Comparison of ENCODE assay signal across 2 cellular contexts in genomic region chr4:113747949-113748348, GRCh38.
TF ChIP-seq lines count a peak whose summit lies in the region.

No MANE protein-coding gene starts in this region.

TF ChIP-seq in HepG2, 621 proteins besides CTCF, POLR2A, EP300 and RAD21 (continued from another document and continues in another):
- TF ChIP-seq JUNB (CRISPR knock-in tag; IDR thresholded peaks at IDR 0.05; ENCODE audit: borderline replicate concordance) (no peak), ZNF180 (CRISPR knock-in tag; IDR thresholded peaks at IDR 0.05; ENCODE audit: borderline replicate concordance, low read depth) (no peak), BCL6 (CRISPR knock-in tag; IDR thresholded peaks at IDR 0.05) (0 out of 2 replicates have a peak, but pooled peaks have one; percentile 24), CREM (IDR thresholded peaks at IDR 0.05) (peak; percentile 18; the same call in 1 of the 2 replicates), CREM (CRISPR knock-in tag; IDR thresholded peaks at IDR 0.05) (no peak), FOXJ3 (CRISPR knock-in tag; IDR thresholded peaks at IDR 0.05; ENCODE audit: borderline replicate concordance) (peak; percentile 35; the same call in 1 of the 2 replicates), ARNT (IDR thresholded peaks at IDR 0.05) (no peak), THRA (CRISPR knock-in tag; IDR thresholded peaks at IDR 0.05; ENCODE audit: borderline replicate concordance) (peak; percentile 58; the same call in 1 of the 2 replicates), ZNF768 (CRISPR knock-in tag; IDR thresholded peaks at IDR 0.05) (no peak), ZKSCAN8 (CRISPR knock-in tag; IDR thresholded peaks at IDR 0.05; ENCODE audit: borderline replicate concordance) (no peak), TSC22D2 (CRISPR knock-in tag; IDR thresholded peaks at IDR 0.05; ENCODE audit: borderline replicate concordance) (no peak), HNF4A (CRISPR knock-in tag; IDR thresholded peaks at IDR 0.05) (peak; percentile 64), ZNF350 (CRISPR knock-in tag; IDR thresholded peaks at IDR 0.05; ENCODE audit: borderline replicate concordance, low read depth) (no peak), ZNF724P (CRISPR knock-in tag; IDR thresholded peaks at IDR 0.05; ENCODE audit: borderline replicate concordance) (no peak)
- TF ChIP-seq, protein P1, sequence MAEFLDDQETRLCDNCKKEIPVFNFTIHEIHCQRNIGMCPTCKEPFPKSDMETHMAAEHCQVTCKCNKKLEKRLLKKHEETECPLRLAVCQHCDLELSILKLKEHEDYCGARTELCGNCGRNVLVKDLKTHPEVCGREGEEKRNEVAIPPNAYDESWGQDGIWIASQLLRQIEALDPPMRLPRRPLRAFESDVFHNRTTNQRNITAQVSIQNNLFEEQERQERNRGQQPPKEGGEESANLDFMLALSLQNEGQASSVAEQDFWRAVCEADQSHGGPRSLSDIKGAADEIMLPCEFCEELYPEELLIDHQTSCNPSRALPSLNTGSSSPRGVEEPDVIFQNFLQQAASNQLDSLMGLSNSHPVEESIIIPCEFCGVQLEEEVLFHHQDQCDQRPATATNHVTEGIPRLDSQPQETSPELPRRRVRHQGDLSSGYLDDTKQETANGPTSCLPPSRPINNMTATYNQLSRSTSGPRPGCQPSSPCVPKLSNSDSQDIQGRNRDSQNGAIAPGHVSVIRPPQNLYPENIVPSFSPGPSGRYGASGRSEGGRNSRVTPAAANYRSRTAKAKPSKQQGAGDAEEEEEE (CRISPR knock-in tag; IDR thresholded peaks at IDR 0.05; ENCODE audit: borderline replicate concordance), result no peak
- TF ChIP-seq, protein P2, sequence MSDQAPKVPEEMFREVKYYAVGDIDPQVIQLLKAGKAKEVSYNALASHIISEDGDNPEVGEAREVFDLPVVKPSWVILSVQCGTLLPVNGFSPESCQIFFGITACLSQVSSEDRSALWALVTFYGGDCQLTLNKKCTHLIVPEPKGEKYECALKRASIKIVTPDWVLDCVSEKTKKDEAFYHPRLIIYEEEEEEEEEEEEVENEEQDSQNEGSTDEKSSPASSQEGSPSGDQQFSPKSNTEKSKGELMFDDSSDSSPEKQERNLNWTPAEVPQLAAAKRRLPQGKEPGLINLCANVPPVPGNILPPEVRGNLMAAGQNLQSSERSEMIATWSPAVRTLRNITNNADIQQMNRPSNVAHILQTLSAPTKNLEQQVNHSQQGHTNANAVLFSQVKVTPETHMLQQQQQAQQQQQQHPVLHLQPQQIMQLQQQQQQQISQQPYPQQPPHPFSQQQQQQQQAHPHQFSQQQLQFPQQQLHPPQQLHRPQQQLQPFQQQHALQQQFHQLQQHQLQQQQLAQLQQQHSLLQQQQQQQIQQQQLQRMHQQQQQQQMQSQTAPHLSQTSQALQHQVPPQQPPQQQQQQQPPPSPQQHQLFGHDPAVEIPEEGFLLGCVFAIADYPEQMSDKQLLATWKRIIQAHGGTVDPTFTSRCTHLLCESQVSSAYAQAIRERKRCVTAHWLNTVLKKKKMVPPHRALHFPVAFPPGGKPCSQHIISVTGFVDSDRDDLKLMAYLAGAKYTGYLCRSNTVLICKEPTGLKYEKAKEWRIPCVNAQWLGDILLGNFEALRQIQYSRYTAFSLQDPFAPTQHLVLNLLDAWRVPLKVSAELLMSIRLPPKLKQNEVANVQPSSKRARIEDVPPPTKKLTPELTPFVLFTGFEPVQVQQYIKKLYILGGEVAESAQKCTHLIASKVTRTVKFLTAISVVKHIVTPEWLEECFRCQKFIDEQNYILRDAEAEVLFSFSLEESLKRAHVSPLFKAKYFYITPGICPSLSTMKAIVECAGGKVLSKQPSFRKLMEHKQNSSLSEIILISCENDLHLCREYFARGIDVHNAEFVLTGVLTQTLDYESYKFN (CRISPR knock-in tag; conservative IDR thresholded peaks at IDR 0.05), result no peak
- TF ChIP-seq, protein P3, sequence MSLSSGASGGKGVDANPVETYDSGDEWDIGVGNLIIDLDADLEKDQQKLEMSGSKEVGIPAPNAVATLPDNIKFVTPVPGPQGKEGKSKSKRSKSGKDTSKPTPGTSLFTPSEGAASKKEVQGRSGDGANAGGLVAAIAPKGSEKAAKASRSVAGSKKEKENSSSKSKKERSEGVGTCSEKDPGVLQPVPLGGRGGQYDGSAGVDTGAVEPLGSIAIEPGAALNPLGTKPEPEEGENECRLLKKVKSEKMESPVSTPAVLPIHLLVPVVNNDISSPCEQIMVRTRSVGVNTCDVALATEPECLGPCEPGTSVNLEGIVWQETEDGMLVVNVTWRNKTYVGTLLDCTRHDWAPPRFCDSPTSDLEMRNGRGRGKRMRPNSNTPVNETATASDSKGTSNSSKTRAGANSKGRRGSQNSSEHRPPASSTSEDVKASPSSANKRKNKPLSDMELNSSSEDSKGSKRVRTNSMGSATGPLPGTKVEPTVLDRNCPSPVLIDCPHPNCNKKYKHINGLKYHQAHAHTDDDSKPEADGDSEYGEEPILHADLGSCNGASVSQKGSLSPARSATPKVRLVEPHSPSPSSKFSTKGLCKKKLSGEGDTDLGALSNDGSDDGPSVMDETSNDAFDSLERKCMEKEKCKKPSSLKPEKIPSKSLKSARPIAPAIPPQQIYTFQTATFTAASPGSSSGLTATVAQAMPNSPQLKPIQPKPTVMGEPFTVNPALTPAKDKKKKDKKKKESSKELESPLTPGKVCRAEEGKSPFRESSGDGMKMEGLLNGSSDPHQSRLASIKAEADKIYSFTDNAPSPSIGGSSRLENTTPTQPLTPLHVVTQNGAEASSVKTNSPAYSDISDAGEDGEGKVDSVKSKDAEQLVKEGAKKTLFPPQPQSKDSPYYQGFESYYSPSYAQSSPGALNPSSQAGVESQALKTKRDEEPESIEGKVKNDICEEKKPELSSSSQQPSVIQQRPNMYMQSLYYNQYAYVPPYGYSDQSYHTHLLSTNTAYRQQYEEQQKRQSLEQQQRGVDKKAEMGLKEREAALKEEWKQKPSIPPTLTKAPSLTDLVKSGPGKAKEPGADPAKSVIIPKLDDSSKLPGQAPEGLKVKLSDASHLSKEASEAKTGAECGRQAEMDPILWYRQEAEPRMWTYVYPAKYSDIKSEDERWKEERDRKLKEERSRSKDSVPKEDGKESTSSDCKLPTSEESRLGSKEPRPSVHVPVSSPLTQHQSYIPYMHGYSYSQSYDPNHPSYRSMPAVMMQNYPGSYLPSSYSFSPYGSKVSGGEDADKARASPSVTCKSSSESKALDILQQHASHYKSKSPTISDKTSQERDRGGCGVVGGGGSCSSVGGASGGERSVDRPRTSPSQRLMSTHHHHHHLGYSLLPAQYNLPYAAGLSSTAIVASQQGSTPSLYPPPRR (CRISPR knock-in tag; IDR thresholded peaks at IDR 0.05; ENCODE audit: borderline replicate concordance), result no peak

TF ChIP-seq in WTC11, 78 proteins besides CTCF, POLR2A, EP300 and RAD21 (continued from another document):
- TF ChIP-seq, protein P4, sequence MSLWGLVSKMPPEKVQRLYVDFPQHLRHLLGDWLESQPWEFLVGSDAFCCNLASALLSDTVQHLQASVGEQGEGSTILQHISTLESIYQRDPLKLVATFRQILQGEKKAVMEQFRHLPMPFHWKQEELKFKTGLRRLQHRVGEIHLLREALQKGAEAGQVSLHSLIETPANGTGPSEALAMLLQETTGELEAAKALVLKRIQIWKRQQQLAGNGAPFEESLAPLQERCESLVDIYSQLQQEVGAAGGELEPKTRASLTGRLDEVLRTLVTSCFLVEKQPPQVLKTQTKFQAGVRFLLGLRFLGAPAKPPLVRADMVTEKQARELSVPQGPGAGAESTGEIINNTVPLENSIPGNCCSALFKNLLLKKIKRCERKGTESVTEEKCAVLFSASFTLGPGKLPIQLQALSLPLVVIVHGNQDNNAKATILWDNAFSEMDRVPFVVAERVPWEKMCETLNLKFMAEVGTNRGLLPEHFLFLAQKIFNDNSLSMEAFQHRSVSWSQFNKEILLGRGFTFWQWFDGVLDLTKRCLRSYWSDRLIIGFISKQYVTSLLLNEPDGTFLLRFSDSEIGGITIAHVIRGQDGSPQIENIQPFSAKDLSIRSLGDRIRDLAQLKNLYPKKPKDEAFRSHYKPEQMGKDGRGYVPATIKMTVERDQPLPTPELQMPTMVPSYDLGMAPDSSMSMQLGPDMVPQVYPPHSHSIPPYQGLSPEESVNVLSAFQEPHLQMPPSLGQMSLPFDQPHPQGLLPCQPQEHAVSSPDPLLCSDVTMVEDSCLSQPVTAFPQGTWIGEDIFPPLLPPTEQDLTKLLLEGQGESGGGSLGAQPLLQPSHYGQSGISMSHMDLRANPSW (CRISPR knock-in tag; conservative IDR thresholded peaks at IDR 0.05; ENCODE audit: low read depth), result no peak
- no peak for TF ChIP-seq CBFB (CRISPR knock-in tag; IDR thresholded peaks at IDR 0.05; ENCODE audit: low read depth)
- TF ChIP-seq, protein P5, sequence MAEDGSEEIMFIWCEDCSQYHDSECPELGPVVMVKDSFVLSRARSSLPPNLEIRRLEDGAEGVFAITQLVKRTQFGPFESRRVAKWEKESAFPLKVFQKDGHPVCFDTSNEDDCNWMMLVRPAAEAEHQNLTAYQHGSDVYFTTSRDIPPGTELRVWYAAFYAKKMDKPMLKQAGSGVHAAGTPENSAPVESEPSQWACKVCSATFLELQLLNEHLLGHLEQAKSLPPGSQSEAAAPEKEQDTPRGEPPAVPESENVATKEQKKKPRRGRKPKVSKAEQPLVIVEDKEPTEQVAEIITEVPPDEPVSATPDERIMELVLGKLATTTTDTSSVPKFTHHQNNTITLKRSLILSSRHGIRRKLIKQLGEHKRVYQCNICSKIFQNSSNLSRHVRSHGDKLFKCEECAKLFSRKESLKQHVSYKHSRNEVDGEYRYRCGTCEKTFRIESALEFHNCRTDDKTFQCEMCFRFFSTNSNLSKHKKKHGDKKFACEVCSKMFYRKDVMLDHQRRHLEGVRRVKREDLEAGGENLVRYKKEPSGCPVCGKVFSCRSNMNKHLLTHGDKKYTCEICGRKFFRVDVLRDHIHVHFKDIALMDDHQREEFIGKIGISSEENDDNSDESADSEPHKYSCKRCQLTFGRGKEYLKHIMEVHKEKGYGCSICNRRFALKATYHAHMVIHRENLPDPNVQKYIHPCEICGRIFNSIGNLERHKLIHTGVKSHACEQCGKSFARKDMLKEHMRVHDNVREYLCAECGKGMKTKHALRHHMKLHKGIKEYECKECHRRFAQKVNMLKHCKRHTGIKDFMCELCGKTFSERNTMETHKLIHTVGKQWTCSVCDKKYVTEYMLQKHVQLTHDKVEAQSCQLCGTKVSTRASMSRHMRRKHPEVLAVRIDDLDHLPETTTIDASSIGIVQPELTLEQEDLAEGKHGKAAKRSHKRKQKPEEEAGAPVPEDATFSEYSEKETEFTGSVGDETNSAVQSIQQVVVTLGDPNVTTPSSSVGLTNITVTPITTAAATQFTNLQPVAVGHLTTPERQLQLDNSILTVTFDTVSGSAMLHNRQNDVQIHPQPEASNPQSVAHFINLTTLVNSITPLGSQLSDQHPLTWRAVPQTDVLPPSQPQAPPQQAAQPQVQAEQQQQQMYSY (CRISPR knock-in tag; IDR thresholded peaks at IDR 0.05), result no peak
- no peak for TF ChIP-seq NR2C2 (CRISPR knock-in tag; IDR thresholded peaks at IDR 0.05)
- no peak for TF ChIP-seq ZSCAN18 (CRISPR knock-in tag; IDR thresholded peaks at IDR 0.05)
- no peak for TF ChIP-seq JAZF1 (CRISPR knock-in tag; IDR thresholded peaks at IDR 0.05)
- TF ChIP-seq ZNF232 (CRISPR knock-in tag; IDR thresholded peaks at IDR 0.05), result no peak
- no peak for TF ChIP-seq FOXJ3 (CRISPR knock-in tag; IDR thresholded peaks at IDR 0.05; ENCODE audit: borderline replicate concordance)
- TF ChIP-seq ZNF281 (CRISPR knock-in tag; IDR thresholded peaks at IDR 0.05), result no peak
- TF ChIP-seq, protein P6, sequence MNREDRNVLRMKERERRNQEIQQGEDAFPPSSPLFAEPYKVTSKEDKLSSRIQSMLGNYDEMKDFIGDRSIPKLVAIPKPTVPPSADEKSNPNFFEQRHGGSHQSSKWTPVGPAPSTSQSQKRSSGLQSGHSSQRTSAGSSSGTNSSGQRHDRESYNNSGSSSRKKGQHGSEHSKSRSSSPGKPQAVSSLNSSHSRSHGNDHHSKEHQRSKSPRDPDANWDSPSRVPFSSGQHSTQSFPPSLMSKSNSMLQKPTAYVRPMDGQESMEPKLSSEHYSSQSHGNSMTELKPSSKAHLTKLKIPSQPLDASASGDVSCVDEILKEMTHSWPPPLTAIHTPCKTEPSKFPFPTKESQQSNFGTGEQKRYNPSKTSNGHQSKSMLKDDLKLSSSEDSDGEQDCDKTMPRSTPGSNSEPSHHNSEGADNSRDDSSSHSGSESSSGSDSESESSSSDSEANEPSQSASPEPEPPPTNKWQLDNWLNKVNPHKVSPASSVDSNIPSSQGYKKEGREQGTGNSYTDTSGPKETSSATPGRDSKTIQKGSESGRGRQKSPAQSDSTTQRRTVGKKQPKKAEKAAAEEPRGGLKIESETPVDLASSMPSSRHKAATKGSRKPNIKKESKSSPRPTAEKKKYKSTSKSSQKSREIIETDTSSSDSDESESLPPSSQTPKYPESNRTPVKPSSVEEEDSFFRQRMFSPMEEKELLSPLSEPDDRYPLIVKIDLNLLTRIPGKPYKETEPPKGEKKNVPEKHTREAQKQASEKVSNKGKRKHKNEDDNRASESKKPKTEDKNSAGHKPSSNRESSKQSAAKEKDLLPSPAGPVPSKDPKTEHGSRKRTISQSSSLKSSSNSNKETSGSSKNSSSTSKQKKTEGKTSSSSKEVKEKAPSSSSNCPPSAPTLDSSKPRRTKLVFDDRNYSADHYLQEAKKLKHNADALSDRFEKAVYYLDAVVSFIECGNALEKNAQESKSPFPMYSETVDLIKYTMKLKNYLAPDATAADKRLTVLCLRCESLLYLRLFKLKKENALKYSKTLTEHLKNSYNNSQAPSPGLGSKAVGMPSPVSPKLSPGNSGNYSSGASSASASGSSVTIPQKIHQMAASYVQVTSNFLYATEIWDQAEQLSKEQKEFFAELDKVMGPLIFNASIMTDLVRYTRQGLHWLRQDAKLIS (CRISPR knock-in tag; IDR thresholded peaks at IDR 0.05; ENCODE audit: borderline replicate concordance), result no peak
- no peak for TF ChIP-seq GRHL2 (CRISPR knock-in tag; IDR thresholded peaks at IDR 0.05; ENCODE audit: insufficient replicate concordance, severe bottlenecking)
